In the genomic region with DNA sequence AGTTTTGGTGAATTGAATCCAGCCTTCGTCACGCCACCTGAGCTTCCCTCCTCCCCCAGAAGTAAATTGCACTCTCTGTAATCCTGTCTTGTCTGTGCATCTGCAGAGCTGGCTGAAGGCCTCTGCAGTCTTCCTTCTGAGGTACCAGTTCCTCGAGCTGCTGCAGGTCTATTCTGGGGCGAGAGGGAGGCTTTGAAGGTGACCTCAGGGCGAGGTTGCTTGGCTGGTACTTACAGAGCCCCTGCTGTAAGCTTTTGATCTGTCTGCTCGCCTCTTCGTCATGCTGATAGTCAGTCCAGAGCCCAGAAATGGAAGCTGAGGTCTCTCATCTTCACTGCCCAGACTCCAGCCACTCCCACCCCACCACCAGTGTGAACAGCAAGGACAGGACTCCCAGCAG, we compare ENCODE assay signal across 19 cellular contexts.
DNase-seq lines count a peak whose midpoint lies in the region; ATAC-seq, FAIRE-seq and TF ChIP-seq lines count a peak whose summit lies in the region.
"Had no signal": no experiment of that assay in that cellular context is flagged by ENCODE, and none has a peak within 500 bp of the region (broad histone marks: within the 10 kb centered on the region; RNA-seq: fewer than 3 reads in every experiment).

No MANE protein-coding gene starts in this region.

- WGBS in H9 (ENCODE audit: extremely low coverage, insufficient read length, low lambda C conversion rate), result no CpG with 5 or more reads among the region's 7 CpGs
- WGBS in H1 (ENCODE audit: extremely low coverage in 1 of 2, insufficient coverage in 1 of 2, insufficient read length in 1 of 2, insufficient replicate concordance in 2 of 2, low coverage in 1 of 2, low lambda C conversion rate in 2 of 2, missing lambda C conversion rate in 1 of 2), 2 experiments, result 89% methylated on average over 6 of the region's 7 CpGs; no CpG with 5 or more reads in 1 of the 2 experiments
- WGBS in right lobe of liver (ENCODE audit: insufficient coverage, low coverage, low lambda C conversion rate, missing lambda C conversion rate), result 53% methylated on average over 5 of the region's 7 CpGs
- WGBS in upper lobe of left lung, 2 donors, result 57 to 73% methylated on average over 5 to 7 of the region's 7 CpGs

- H3K4me3 ChIP-seq in right atrium auricular region, result no peak overlapping the region
- H3K4me3 ChIP-seq in H1 (ENCODE audit: extremely low read depth in 1 of 4, insufficient read depth in 2 of 4, low read depth in 3 of 4, low read length in 4 of 4), result no peak overlapping the region
- H3K4me3 ChIP-seq in right lobe of liver, result no peak overlapping the region
- no peak overlapping the region for H3K4me3 ChIP-seq in upper lobe of left lung
- H3K4me3 ChIP-seq: BLaER1 had no signal

- H3K56ac ChIP-seq in H9 (ENCODE audit: insufficient read length, low read depth, low read length), result no peak overlapping the region
- H3K56ac ChIP-seq in H1 (replicated peaks; ENCODE audit: insufficient read length, low read depth, low read length), result no peak overlapping the region

- no peaks in the 10 kb centered on the region for H3K23me2 ChIP-seq in H9 (ENCODE audit: insufficient read length, low read depth, low read length, poor library complexity, severe bottlenecking)
- H3K23me2 ChIP-seq in H1 (ENCODE audit: low read depth, low read length), result no peaks in the 10 kb centered on the region

- H2AFZ ChIP-seq in H9 (ENCODE audit: low read length) (no peak overlapping the region), H1 (ENCODE audit: low read length) (no peak overlapping the region)

- DNase-seq in Right ventricle myocardium inferior (ENCODE audit: missing footprints) (peak; percentile 48), right atrium auricular region (ENCODE audit: low spot score) (no peak), H9 (no peak), H1 (ENCODE audit: low read depth in 1 of 2, low spot score in 2 of 2) (no peak), pons (ENCODE audit: low spot score) (peak; percentile 3), right lobe of liver (no peak), upper lobe of left lung (no peak)
- DNase-seq in activated naive CD4-positive, alpha-beta T cell (lab: John Stamatoyannopoulos, UW), result no peak
- DNase-seq: CD4-positive, alpha-beta memory T cell; DMS153; DMS79; GF-D8; GOT3; HCEC 1CT; IMR-90 had no signal

- TF ChIP-seq POLR2A in H1 (IDR thresholded peaks at IDR 0.05; ENCODE audit: control extremely low read depth in 1 of 2, low read depth in 2 of 2, low read length in 2 of 2), result no peak
- TF ChIP-seq POLR2A in right lobe of liver (IDR thresholded peaks at IDR 0.05), result no peak
- no peak for TF ChIP-seq POLR2A in upper lobe of left lung (IDR thresholded peaks at IDR 0.05)

- H3K14ac ChIP-seq in H9 (ENCODE audit: insufficient read depth, low read length) (no peak overlapping the region), H1 (ENCODE audit: insufficient read length) (no peak overlapping the region)

- H3K27ac ChIP-seq in right atrium auricular region, result no peak overlapping the region
- no peak overlapping the region for H3K27ac ChIP-seq in H9 (ENCODE audit: insufficient read length, low read depth, low read length)
- no peak overlapping the region for H3K27ac ChIP-seq in H1 (ENCODE audit: low read depth, low read length)
- no peak overlapping the region for H3K27ac ChIP-seq in right lobe of liver
- H3K27ac ChIP-seq in upper lobe of left lung, result no peak overlapping the region
- H3K27ac ChIP-seq: 22Rv1, BLaER1, HL-60 had no signal

- no peak overlapping the region for H3K9ac ChIP-seq in H9 (ENCODE audit: extremely low read depth, insufficient read length, low read length)
- no peak overlapping the region for H3K9ac ChIP-seq in H1 (replicated peaks in 1 of 4; ENCODE audit: extremely low read depth in 1 of 4, low read depth in 3 of 4, low read length in 3 of 4)
- H3K9ac ChIP-seq: BLaER1 had no signal

- peaks cover 0 to 1% (median 0%) of the 10 kb centered on the region in 3 experiments; a peak in 1 of 7 replicates for H3K36me3 Mint-ChIP-seq in H9 (ENCODE audit: insufficient read depth in 1 of 3, low read depth in 3 of 3)
- H3K36me3 Mint-ChIP-seq: CD14-positive monocyte; CD4-positive, alpha-beta memory T cell had no signal

- H3K4me2 ChIP-seq in H9 (ENCODE audit: insufficient read depth, insufficient read length, low read length), result no peak overlapping the region
- no peak overlapping the region for H3K4me2 ChIP-seq in H1 (ENCODE audit: insufficient read depth in 1 of 2, low read depth in 2 of 2, low read length in 2 of 2)
- H3K4me2 ChIP-seq: BLaER1 had no signal

- no peak overlapping the region for H3K4ac ChIP-seq in H9 (ENCODE audit: low read depth, low read length)
- no peak overlapping the region for H3K4ac ChIP-seq in H1 (replicated peaks; ENCODE audit: insufficient read length, low read depth, low read length)

- H3K23ac ChIP-seq in H9 (ENCODE audit: insufficient read length, low read depth, low read length), result no peak overlapping the region
- H3K23ac ChIP-seq in H1 (ENCODE audit: insufficient read length), result no peak overlapping the region

- H3K79me2 ChIP-seq in H9 (ENCODE audit: insufficient read depth, low read length) (no peaks in the 10 kb centered on the region), H1 (ENCODE audit: control insufficient read depth in 1 of 2, insufficient read depth in 2 of 2, low read length in 2 of 2) (no peaks in the 10 kb centered on the region)

- H4K91ac ChIP-seq in H9 (ENCODE audit: insufficient read length, low read depth, low read length), result no peak overlapping the region
- H4K91ac ChIP-seq in H1 (replicated peaks; ENCODE audit: insufficient read length, low read length), result no peak overlapping the region

- no peak overlapping the region for H2AK5ac ChIP-seq in H9 (ENCODE audit: insufficient read length, low read length)
- H2AK5ac ChIP-seq in H1 (ENCODE audit: low read depth, low read length), result no peak overlapping the region

- no peak overlapping the region for H4K8ac ChIP-seq in H9 (replicated peaks; ENCODE audit: insufficient read length, low read depth, low read length)
- H4K8ac ChIP-seq in H1 (ENCODE audit: extremely low read depth, insufficient read depth, low read length), result peak overlapping the region; percentile 73; the same call in 1 of the 2 replicates

- no peaks in the 10 kb centered on the region for H3K27me3 ChIP-seq in right atrium auricular region
- H3K27me3 ChIP-seq in H9 (ENCODE audit: insufficient read depth, low read length), result no peaks in the 10 kb centered on the region
- no peaks in the 10 kb centered on the region for H3K27me3 ChIP-seq in H1 (replicated peaks in 1 of 4; ENCODE audit: control insufficient read depth in 3 of 4, extremely low read depth in 1 of 4, insufficient read depth in 3 of 4, low read length in 3 of 4)
- no peaks in the 10 kb centered on the region for H3K27me3 ChIP-seq in right lobe of liver
- H3K27me3 ChIP-seq in upper lobe of left lung, result no peaks in the 10 kb centered on the region
- H3K27me3 ChIP-seq: BLaER1 had no signal

- H3K27ac Mint-ChIP-seq in H9, result peak overlapping the region in 2 of 3 experiments; percentile 11 to 86; a peak in 4 of 7 replicates
- H3K27ac Mint-ChIP-seq: CD14-positive monocyte; CD4-positive, alpha-beta memory T cell had no signal

- no peaks in the 10 kb centered on the region for H3K4me1 ChIP-seq in right atrium auricular region
- H3K4me1 ChIP-seq in H9 (ENCODE audit: insufficient read depth, low read length), result no peaks in the 10 kb centered on the region
- peaks cover 0 to 6% (median 3%) of the 10 kb centered on the region in 4 experiments; a peak in 2 of 7 replicates for H3K4me1 ChIP-seq in H1 (replicated peaks in 1 of 4; ENCODE audit: control insufficient read depth in 3 of 4, insufficient read depth in 4 of 4, low read length in 3 of 4)
- H3K4me1 ChIP-seq in right lobe of liver, result no peaks in the 10 kb centered on the region
- H3K4me1 ChIP-seq in upper lobe of left lung, result no peaks in the 10 kb centered on the region
- H3K4me1 ChIP-seq: BLaER1 had no signal

- H3T11ph ChIP-seq in H9 (ENCODE audit: low read length), result no peak overlapping the region

- H3K4me1 Mint-ChIP-seq in H9, result peaks cover 20 to 22% of the 10 kb centered on the region in 2 experiments
- H3K4me1 Mint-ChIP-seq: CD14-positive monocyte; CD4-positive, alpha-beta memory T cell had no signal

- no peak for FAIRE-seq in H1 (lab: Jason Lieb, UNC)

- H3K9me3 Mint-ChIP-seq in H9, result no peaks in the 10 kb centered on the region

- no peak overlapping the region for H3K18ac ChIP-seq in H9 (ENCODE audit: insufficient read length, low read depth, low read length)
- H3K18ac ChIP-seq in H1 (ENCODE audit: extremely low read depth, low read length), result no peak overlapping the region

- H2BK20ac ChIP-seq in H9 (ENCODE audit: low read depth, low read length, poor library complexity, severe bottlenecking), result no peak overlapping the region
- no peak overlapping the region for H2BK20ac ChIP-seq in H1 (ENCODE audit: low read length)

- H3K36me3 ChIP-seq in right atrium auricular region (no peaks in the 10 kb centered on the region), H1 (ENCODE audit: control insufficient read depth in 2 of 4, insufficient read depth in 4 of 4, low read length in 3 of 4) (no peaks in the 10 kb centered on the region), right lobe of liver (no peaks in the 10 kb centered on the region), upper lobe of left lung (no peaks in the 10 kb centered on the region)
- H3K36me3 ChIP-seq: BLaER1 had no signal

- intact Hi-C loops in Right ventricle myocardium inferior (cut with DNase I), result no loop called here
- intact Hi-C loops in right lobe of liver (cut with DNase I), result no loop called here

- H3K9me3 ChIP-seq in right atrium auricular region (no peaks in the 10 kb centered on the region), H9 (ENCODE audit: control insufficient read depth, low read depth, low read length) (no peaks in the 10 kb centered on the region), H1 (ENCODE audit: insufficient read depth in 2 of 2, low read depth in 1 of 2, low read length in 1 of 2) (no peaks in the 10 kb centered on the region), right lobe of liver (no peaks in the 10 kb centered on the region), upper lobe of left lung (no peaks in the 10 kb centered on the region)
- H3K9me3 ChIP-seq: BLaER1 had no signal

- H2BK12ac ChIP-seq in H9 (ENCODE audit: insufficient read length, low read depth, low read length) (no peak overlapping the region), H1 (ENCODE audit: low read depth, low read length) (no peak overlapping the region)

- no peak overlapping the region for H2BK15ac ChIP-seq in H9 (ENCODE audit: low read depth, low read length)
- H2BK15ac ChIP-seq in H1 (ENCODE audit: low read length), result no peak overlapping the region

- H2BK120ac ChIP-seq in H9 (ENCODE audit: low read depth, low read length, poor library complexity, severe bottlenecking), result no peak overlapping the region
- H2BK120ac ChIP-seq in H1 (replicated peaks; ENCODE audit: low read depth, low read length), result no peak overlapping the region

- H3K4me3 Mint-ChIP-seq in H9, result no peak overlapping the region
- H3K4me3 Mint-ChIP-seq: CD14-positive monocyte; CD4-positive, alpha-beta memory T cell had no signal

- TF ChIP-seq RAD21 in H1 (IDR thresholded peaks at IDR 0.05 in 1 of 2, conservative IDR thresholded peaks at IDR 0.05 in 1 of 2; ENCODE audit: low read depth in 2 of 2, low read length in 2 of 2), result no peak

- CTCF ChIA-PET in H1 (lab: Charles Lee; ENCODE audit: partially characterized antibody), result interaction anchor here (0.6 to 1.2 kb wide), 3 partner anchors 16 to 23 kb away, joined by 3 to 5 read pairs (median 4); no protein-coding TSS in a partner anchor

- no peaks in the 10 kb centered on the region for H3K27me3 Mint-ChIP-seq in H9 (ENCODE audit: low read depth)
- H3K27me3 Mint-ChIP-seq: CD4-positive, alpha-beta memory T cell had no signal

- POLR2A ChIA-PET in H1 (lab: Charles Lee; ENCODE audit: partially characterized antibody), result no interaction called here

- no peak for TF ChIP-seq CTCF in right atrium auricular region (IDR thresholded peaks at IDR 0.05)
- TF ChIP-seq CTCF in H9 (conservative IDR thresholded peaks at IDR 0.05), result no peak
- TF ChIP-seq CTCF in H1 (IDR thresholded peaks at IDR 0.05; ENCODE audit: control extremely low read depth in 1 of 3, insufficient read depth in 1 of 3, low read depth in 1 of 3, low read length in 3 of 3), result no peak
- no peak for TF ChIP-seq CTCF in right lobe of liver (IDR thresholded peaks at IDR 0.05)
- TF ChIP-seq CTCF in upper lobe of left lung (IDR thresholded peaks at IDR 0.05), result no peak

- TF ChIP-seq EP300 in H1 (IDR thresholded peaks at IDR 0.05; ENCODE audit: borderline replicate concordance in 1 of 2, low read depth in 2 of 2, low read length in 2 of 2), result no peak
- no peak for TF ChIP-seq EP300 in upper lobe of left lung (IDR thresholded peaks at IDR 0.05)

- H4K20me1 ChIP-seq in H9 (ENCODE audit: control insufficient read depth, insufficient read depth, insufficient read length) (peaks cover 3% of the 10 kb centered on the region), H1 (replicated peaks in 1 of 2; ENCODE audit: control insufficient read depth in 1 of 2, insufficient read depth in 2 of 2, low read length in 2 of 2) (no peaks in the 10 kb centered on the region)
- H4K20me1 ChIP-seq: BLaER1 had no signal

- no peak overlapping the region for H4K5ac ChIP-seq in H9 (ENCODE audit: insufficient read length, low read depth, low read length)
- no peak overlapping the region for H4K5ac ChIP-seq in H1 (ENCODE audit: insufficient read length, low read depth, low read length)

- H3K79me1 ChIP-seq in H9 (ENCODE audit: insufficient read depth, low read depth, low read length, poor library complexity, severe bottlenecking) (no peaks in the 10 kb centered on the region), H1 (ENCODE audit: low read depth, low read length) (no peaks in the 10 kb centered on the region)

- no peak for ATAC-seq in Right ventricle myocardium inferior
- no peak for ATAC-seq in right lobe of liver
- ATAC-seq in upper lobe of left lung (ENCODE audit: low FRiP score in 2 of 2), result no peak

- H2BK5ac ChIP-seq in H9 (ENCODE audit: insufficient read length, low read length) (no peak overlapping the region), H1 (ENCODE audit: low read depth, low read length) (no peak overlapping the region)

Comparison
In these comparisons a context has a peak if more than half of its experiments do, and no peak if none do; other contexts are left out.
1. DNase-seq: peak in Right ventricle myocardium inferior (single experiment) and pons (single experiment); none in right atrium auricular region (single experiment), H9 (single experiment), H1 (0 of 2), right lobe of liver (0 of 3), upper lobe of left lung (0 of 2) and activated naive CD4-positive, alpha-beta T cell (0 of 4).